Comparison of ENCODE assay signal across 35 cellular contexts in genomic region chr5:176189857-176190256, GRCh38. TPM values are rescaled to one million over a fixed set of nuclear protein-coding genes. Genes with fewer than 3 reads are reported as not detected.
DNase-seq lines count a peak whose midpoint lies in the region; ATAC-seq and TF ChIP-seq lines count a peak whose summit lies in the region.
"Had no signal": no experiment of that assay in that cellular context is flagged by ENCODE, and none has a peak within 500 bp of the region (broad histone marks: within the 10 kb centered on the region; RNA-seq: fewer than 3 reads in every experiment).

No MANE protein-coding gene starts in this region.

- TF ChIP-seq CTCF in endodermal cell (conservative IDR thresholded peaks at IDR 0.05) = no peak
- no peak for TF ChIP-seq CTCF in type B pancreatic cell (conservative IDR thresholded peaks at IDR 0.05)
- TF ChIP-seq CTCF in dorsolateral prefrontal cortex (IDR thresholded peaks at IDR 0.05 in 54 of 56, conservative IDR thresholded peaks at IDR 0.05 in 2 of 56; ENCODE audit: low read depth in 1 of 56, partially characterized antibody in 56 of 56) = no peak

- H3K4me3 ChIP-seq in endodermal cell (ENCODE audit: low read length) (no peak overlapping the region), dorsolateral prefrontal cortex (no peak overlapping the region)
- H3K4me3 ChIP-seq: A549; BLaER1; BLaER1 treated with 17β-estradiol and CSF1 and Interleukin-3, amounts not matched to agents 10 nM and 100 nM had no signal

- no peak overlapping the region for H3K9ac ChIP-seq in endodermal cell (ENCODE audit: extremely low read depth, low read length, poor library complexity, severe bottlenecking)
- H3K9ac ChIP-seq: BLaER1; BLaER1 treated with 17β-estradiol and CSF1 and Interleukin-3, amounts not matched to agents 10 nM and 100 nM had no signal

- H3K27me3 ChIP-seq in endodermal cell (ENCODE audit: control insufficient read depth, insufficient read depth, low read length, poor library complexity, severe bottlenecking) (no peaks in the 10 kb centered on the region), dorsolateral prefrontal cortex (peaks cover 0 to 15% (median 0%) of the 10 kb centered on the region in 45 donors)
- H3K27me3 ChIP-seq: BE2C had no signal

- 80 to 100% methylated on average over 6 to 7 of the region's 7 CpGs for WGBS in endodermal cell (ENCODE audit: insufficient coverage in 1 of 2, insufficient read length in 1 of 2), 2 experiments

- H3K27ac Mint-ChIP-seq in activated naive CD8-positive, alpha-beta T cell treated with anti-CD3 and anti-CD28 coated beads for 36 hours = peak overlapping the region; percentile 37
- H3K27ac Mint-ChIP-seq in activated naive CD8-positive, alpha-beta T cell treated with anti-CD3 and anti-CD28 coated beads, Interleukin-2, amount 50 U/mL, for 24 hours = no peak overlapping the region
- H3K27ac Mint-ChIP-seq in endodermal cell (no peak overlapping the region), type B pancreatic cell (no peak overlapping the region)
- H3K27ac Mint-ChIP-seq: B cell; CD4-positive, alpha-beta memory T cell; CD4-positive, alpha-beta T cell; CD4-positive, CD25-positive, alpha-beta regulatory T cell; CD8-positive, alpha-beta memory T cell; CD8-positive, alpha-beta T cell had no signal

- no peaks in the 10 kb centered on the region for H3K36me3 Mint-ChIP-seq in activated naive CD8-positive, alpha-beta T cell treated with anti-CD3 and anti-CD28 coated beads for 36 hours
- H3K36me3 Mint-ChIP-seq in activated naive CD8-positive, alpha-beta T cell treated with anti-CD3 and anti-CD28 coated beads, Interleukin-2, amount 50 U/mL, for 24 hours (ENCODE audit: low read depth) = no peaks in the 10 kb centered on the region
- no peaks in the 10 kb centered on the region for H3K36me3 Mint-ChIP-seq in endodermal cell (ENCODE audit: low read depth)
- H3K36me3 Mint-ChIP-seq in type B pancreatic cell = no peaks in the 10 kb centered on the region
- H3K36me3 Mint-ChIP-seq: CD14-positive monocyte; CD4-positive, alpha-beta memory T cell; CD4-positive, CD25-positive, alpha-beta regulatory T cell; CD8-positive, alpha-beta memory T cell; CD8-positive, alpha-beta T cell had no signal

- no peaks in the 10 kb centered on the region for H3K9me3 Mint-ChIP-seq in activated naive CD8-positive, alpha-beta T cell treated with anti-CD3 and anti-CD28 coated beads for 36 hours
- H3K9me3 Mint-ChIP-seq in activated naive CD8-positive, alpha-beta T cell treated with anti-CD3 and anti-CD28 coated beads, Interleukin-2, amount 50 U/mL, for 24 hours = no peaks in the 10 kb centered on the region
- no peaks in the 10 kb centered on the region for H3K9me3 Mint-ChIP-seq in endodermal cell
- no peaks in the 10 kb centered on the region for H3K9me3 Mint-ChIP-seq in type B pancreatic cell
- H3K9me3 Mint-ChIP-seq: CD14-positive monocyte; CD4-positive, alpha-beta memory T cell; CD4-positive, alpha-beta T cell; CD4-positive, CD25-positive, alpha-beta regulatory T cell; CD8-positive, alpha-beta T cell had no signal

- intact Hi-C loops in dorsolateral prefrontal cortex (cut with DNase I) = no loop called here

- H3K27ac ChIP-seq in endodermal cell (ENCODE audit: low read depth, low read length) = no peak overlapping the region
- no peak overlapping the region for H3K27ac ChIP-seq in dorsolateral prefrontal cortex
- H3K27ac ChIP-seq: 22Rv1; A549; BLaER1; BLaER1 treated with 17β-estradiol and CSF1 and Interleukin-3, amounts not matched to agents 10 nM and 100 nM; C4-2B had no signal

- H3K4me1 Mint-ChIP-seq in activated naive CD8-positive, alpha-beta T cell treated with anti-CD3 and anti-CD28 coated beads for 36 hours = no peaks in the 10 kb centered on the region
- no peaks in the 10 kb centered on the region for H3K4me1 Mint-ChIP-seq in activated naive CD8-positive, alpha-beta T cell treated with anti-CD3 and anti-CD28 coated beads, Interleukin-2, amount 50 U/mL, for 24 hours
- H3K4me1 Mint-ChIP-seq in endodermal cell = peaks cover 26% of the 10 kb centered on the region
- no peaks in the 10 kb centered on the region for H3K4me1 Mint-ChIP-seq in type B pancreatic cell (ENCODE audit: unreplicated experiment)
- H3K4me1 Mint-ChIP-seq: B cell; CD14-positive monocyte; CD4-positive, alpha-beta memory T cell; CD4-positive, CD25-positive, alpha-beta regulatory T cell; CD8-positive, alpha-beta memory T cell had no signal

- H3K9me3 ChIP-seq in endodermal cell (ENCODE audit: control insufficient read depth, low read length) = no peaks in the 10 kb centered on the region
- H3K9me3 ChIP-seq: A549; BE2C; BLaER1; BLaER1 treated with 17β-estradiol and CSF1 and Interleukin-3, amounts not matched to agents 10 nM and 100 nM; Caco-2 had no signal

- no peaks in the 10 kb centered on the region for H3K36me3 ChIP-seq in endodermal cell (ENCODE audit: control insufficient read depth, insufficient read depth, low read length)
- H3K36me3 ChIP-seq: BE2C; BLaER1; BLaER1 treated with 17β-estradiol and CSF1 and Interleukin-3, amounts not matched to agents 10 nM and 100 nM had no signal

- H3K27me3 Mint-ChIP-seq in activated naive CD8-positive, alpha-beta T cell treated with anti-CD3 and anti-CD28 coated beads for 36 hours = peaks cover 4% of the 10 kb centered on the region
- H3K27me3 Mint-ChIP-seq in activated naive CD8-positive, alpha-beta T cell treated with anti-CD3 and anti-CD28 coated beads, Interleukin-2, amount 50 U/mL, for 24 hours = peaks cover 2% of the 10 kb centered on the region
- H3K27me3 Mint-ChIP-seq in endodermal cell (ENCODE audit: insufficient read depth) = peaks cover 17% of the 10 kb centered on the region
- H3K27me3 Mint-ChIP-seq in type B pancreatic cell = peaks cover 13% of the 10 kb centered on the region
- H3K27me3 Mint-ChIP-seq: CD4-positive, alpha-beta memory T cell; CD4-positive, alpha-beta T cell had no signal

- ATAC-seq in activated naive CD8-positive, alpha-beta T cell treated with anti-CD3 and anti-CD28 coated beads, Interleukin-2, amount 50 U/mL, for 24 hours = no peak
- ATAC-seq in GM18498 (IDR thresholded peaks at IDR 0.05; ENCODE audit: unreplicated experiment) = no peak
- ATAC-seq: A549; CD8-positive, alpha-beta T cell had no signal

- H3K4me3 Mint-ChIP-seq in activated naive CD8-positive, alpha-beta T cell treated with anti-CD3 and anti-CD28 coated beads for 36 hours = no peak overlapping the region
- no peak overlapping the region for H3K4me3 Mint-ChIP-seq in activated naive CD8-positive, alpha-beta T cell treated with anti-CD3 and anti-CD28 coated beads, Interleukin-2, amount 50 U/mL, for 24 hours
- H3K4me3 Mint-ChIP-seq in endodermal cell (no peak overlapping the region), type B pancreatic cell (no peak overlapping the region)
- H3K4me3 Mint-ChIP-seq: B cell; CD14-positive monocyte; CD4-positive, alpha-beta memory T cell; CD4-positive, alpha-beta T cell; CD4-positive, CD25-positive, alpha-beta regulatory T cell; CD8-positive, alpha-beta T cell had no signal

- H3K4me1 ChIP-seq in endodermal cell (ENCODE audit: control insufficient read depth, insufficient read depth, low read length) = peaks cover 24% of the 10 kb centered on the region
- H3K4me1 ChIP-seq: A549; BE2C; BLaER1; BLaER1 treated with 17β-estradiol and CSF1 and Interleukin-3, amounts not matched to agents 10 nM and 100 nM; Caco-2 had no signal

- DNase-seq in activated naive CD8-positive, alpha-beta T cell treated with anti-CD3 and anti-CD28 coated beads for 36 hours = no peak
- DNase-seq in activated naive CD8-positive, alpha-beta T cell treated with anti-CD3 and anti-CD28 coated beads, Interleukin-2, amount 50 U/mL, for 24 hours = no peak
- peak; percentile 38 for DNase-seq in endodermal cell
- DNase-seq in mesenteric fat pad (ENCODE audit: low spot score) = peak; percentile 59
- peak; percentile 25 for DNase-seq in type B pancreatic cell (ENCODE audit: extremely low spot score, unreplicated experiment)
- DNase-seq in dorsolateral prefrontal cortex = no peak
- no peak for DNase-seq in NCI-H187 treated with DMSO at 0.1 percent for 48 hours (lab: John Stamatoyannopoulos, UW)
- DNase-seq: 8988T; ACHN; AML-193; BE2C; C1 segment of cervical spinal cord; Caco-2; Calu3; CD4-positive, alpha-beta memory T cell; CD4-positive, alpha-beta T cell; CD4-positive, CD25-positive, alpha-beta regulatory T cell; CD8-positive, alpha-beta memory T cell; CD8-positive, alpha-beta T cell; COR-L47; DMS 273 treated with DMSO at 0.1 percent for 48 hours; DMS153; DMS53; DMS79; DMS79 treated with DMSO at 0.1 percent for 48 hours; DND-41; EL had no signal

RNA-seq across cellular contexts. Expression of gene SIMC1, which starts 48.4 kb away (rescaled TPM):
- total RNA-seq in activated naive CD8-positive, alpha-beta T cell treated with anti-CD3 and anti-CD28 coated beads for 36 hours = 10 to 100 TPM; 23.5 to 24.8 TPM
- total RNA-seq in endodermal cell (10 to 100 TPM; 23.5 to 35.8 TPM), mesenteric fat pad (11.5 TPM), type B pancreatic cell (ENCODE audit: low replicate concordance) (15.2 and 34.0 TPM in 2 replicates), dorsolateral prefrontal cortex (10 to 100 TPM; 11.7 to 37.9 (median 27.0) TPM)
- polyA plus RNA-seq in endodermal cell (2013, experiment 1 of 2) = 37.2 TPM
- 36.2 TPM for polyA plus RNA-seq in endodermal cell (2013, experiment 2 of 2)

Comparison
In these comparisons a context has a peak if more than half of its experiments do, and no peak if none do; other contexts are left out.
1. DNase-seq: peak in endodermal cell (single experiment), mesenteric fat pad (single experiment) and type B pancreatic cell (single experiment); none in activated naive CD8-positive, alpha-beta T cell treated with anti-CD3 and anti-CD28 coated beads for 36 hours (single experiment), activated naive CD8-positive, alpha-beta T cell treated with anti-CD3 and anti-CD28 coated beads, Interleukin-2, amount 50 U/mL, for 24 hours (single experiment), dorsolateral prefrontal cortex (0 of 10) and NCI-H187 treated with DMSO at 0.1 percent for 48 hours (single experiment).